Comparison of ENCODE assay signal across 17 cellular contexts in genomic region chr9:14500705-14501104, GRCh38.
"Had no signal": no experiment of that assay in that cellular context is flagged by ENCODE, and none has a peak within 500 bp of the region (broad histone marks: within the 10 kb centered on the region; RNA-seq: fewer than 3 reads in every experiment).

No MANE protein-coding gene starts in this region.

- ATAC-seq: esophagus mucosa; mucosa of descending colon; naive thymus-derived CD8-positive, alpha-beta T cell had no signal

- H3K27ac ChIP-seq: adrenal gland, colonic mucosa, neutrophil, skin epidermis, transverse colon had no signal

- DNase-seq: activated CD4-positive, alpha-beta memory T cell treated with anti-CD3 and anti-CD28 coated beads, Interleukin-2, amount 10 ng/mL, durations not matched to agents 7 days and 5 days; activated CD4-positive, alpha-beta T cell treated with anti-CD3 and anti-CD28 coated beads for 4 hours; activated CD8-positive, alpha-beta memory T cell treated with anti-CD3 and anti-CD28 coated beads, Interleukin-2, amount 50 U/mL, for 4 hours; activated effector memory CD4-positive, alpha-beta T cell treated with anti-CD3 and anti-CD28 coated beads, Interleukin-2, amount 50 U/mL, for 16 hours; activated T-cell treated with anti-CD3 and anti-CD28 coated beads, Interleukin-2, amount 50 U/mL, for 48 hours; adrenal gland; colonic mucosa; mammary epithelial cell; mucosa of descending colon; naive thymus-derived CD8-positive, alpha-beta T cell; stimulated activated CD4-positive, alpha-beta T cell treated with anti-CD3 and anti-CD28 coated beads, Interleukin-15, amount 100 ng/mL, for 24 hours; stimulated activated CD4-positive, alpha-beta T cell treated with anti-CD3 and anti-CD28 coated beads, Interleukin-4, amount 100 ng/mL, for 1 hour; stimulated activated naive CD4-positive, alpha-beta T cell treated with Interleukin-2 at 50 U/mL for 16 hours; transverse colon had no signal
